Comparison of ENCODE assay signal across 17 cellular contexts in the genomic region with DNA sequence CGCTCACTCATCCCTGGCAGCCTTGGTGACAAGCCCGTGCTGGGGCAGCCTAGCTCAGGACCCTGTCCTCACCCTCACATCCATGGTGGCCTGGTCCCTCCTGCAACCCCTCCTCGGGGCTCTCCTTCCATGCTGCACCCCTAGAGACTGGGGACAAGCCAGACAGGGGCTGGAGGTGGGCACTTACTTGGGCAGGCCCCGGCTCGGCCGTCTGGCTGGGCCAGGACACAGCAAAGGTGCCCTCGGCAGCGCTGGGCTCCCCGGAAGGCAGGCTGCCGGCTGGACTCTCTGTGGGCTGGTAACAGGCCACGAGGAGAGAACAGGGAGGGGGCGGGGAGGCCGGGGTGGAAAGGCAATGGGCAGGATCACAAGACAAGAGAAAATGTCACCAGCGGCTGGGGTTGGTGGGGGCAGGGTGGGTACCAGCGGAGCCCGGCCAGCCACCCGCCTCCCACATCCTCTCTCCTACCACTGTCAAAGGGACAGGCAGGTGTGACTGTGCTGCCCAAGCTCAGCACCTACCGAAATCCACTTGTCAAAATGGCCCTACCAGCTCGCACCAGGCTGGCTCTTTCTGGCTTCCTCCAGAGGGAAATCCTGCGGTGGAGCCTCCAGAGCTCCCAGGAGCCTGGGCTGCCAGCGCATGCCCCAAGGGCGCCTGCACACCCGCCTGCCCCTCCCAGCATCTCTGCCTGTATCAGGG. TPM values are rescaled to one million over a fixed set of nuclear protein-coding genes. Genes with fewer than 3 reads are reported as not detected.
A peak's percentile ranks its signal among the peaks of the same experiment; 100 is the strongest.
DNase-seq lines count a peak whose midpoint lies in the region; ATAC-seq and TF ChIP-seq lines count a peak whose summit lies in the region.
"Had no signal": no experiment of that assay in that cellular context is flagged by ENCODE, and none has a peak within 500 bp of the region (broad histone marks: within the 10 kb centered on the region; RNA-seq: fewer than 3 reads in every experiment).

No MANE protein-coding gene starts in this region.

- DNase-seq in stimulated activated CD4-positive, alpha-beta T cell treated with anti-CD3 and anti-CD28 coated beads, Interleukin-1b, Interleukin-23, amount 100 ng/mL, for 48 hours, result peak; percentile 1
- DNase-seq in stimulated activated CD4-positive, alpha-beta T cell treated with anti-CD3 and anti-CD28 coated beads, Interleukin-12 subunit alpha, Interleukin-12 subunit beta, amount 100 ng/mL, for 4 hours, result no peak
- DNase-seq in chondrocyte (ENCODE audit: low spot score), result peak; percentile 87
- DNase-seq in nucleus accumbens (lab: John Stamatoyannopoulos, UW), result peak in 32 of 56 donors; percentile 22 to 74 (median 56)
- DNase-seq in vagina (ENCODE audit: extremely low spot score in 2 of 2), result no peak
- no peak for DNase-seq in activated gamma-delta T cell treated with Interleukin-2 at 50 U/mL for 16 hours
- DNase-seq in LoVo (ENCODE audit: low spot score), result no peak
- DNase-seq: activated CD4-positive, alpha-beta T cell treated with anti-CD3 and anti-CD28 coated beads for 48 hours; activated effector memory CD4-positive, alpha-beta T cell treated with anti-CD3 and anti-CD28 coated beads, Interleukin-2, amount 50 U/mL, for 16 hours; endodermal cell; foreskin fibroblast; NCI-H1048; NCI-H226; PC-3; stomach had no signal

- no peak overlapping the region for H3K4me3 ChIP-seq in vagina
- H3K4me3 ChIP-seq: stomach had no signal

- ATAC-seq in HG03045 (IDR thresholded peaks at IDR 0.05; ENCODE audit: unreplicated experiment), result no peak

- intact Hi-C loops in vagina (cut with DNase I), result no loop called here

- TF ChIP-seq CTCF in chondrocyte (IDR thresholded peaks at IDR 0.05) (no peak), vagina (IDR thresholded peaks at IDR 0.05) (no peak)

- no peaks in the 10 kb centered on the region for H3K9me3 Mint-ChIP-seq in chondrocyte (ENCODE audit: low read depth)
- H3K9me3 Mint-ChIP-seq: CD4-positive, alpha-beta T cell; endodermal cell had no signal

- no peak for TF ChIP-seq POLR2A in vagina (IDR thresholded peaks at IDR 0.05)

- H3K4me1 ChIP-seq in vagina, result peaks cover 12% of the 10 kb centered on the region

- peak overlapping the region; percentile 42 for H3K27ac ChIP-seq in vagina
- H3K27ac ChIP-seq: stomach had no signal

- peaks cover 2% of the 10 kb centered on the region for H3K4me1 Mint-ChIP-seq in chondrocyte (ENCODE audit: low read depth)
- H3K4me1 Mint-ChIP-seq: endodermal cell had no signal

- H3K36me3 Mint-ChIP-seq in chondrocyte (ENCODE audit: low read depth), result peaks cover 11% of the 10 kb centered on the region

- H3K27ac Mint-ChIP-seq in chondrocyte (ENCODE audit: unreplicated experiment), result no peak overlapping the region
- H3K27ac Mint-ChIP-seq: CD4-positive, alpha-beta T cell had no signal

- H3K4me3 Mint-ChIP-seq in chondrocyte (ENCODE audit: unreplicated experiment), result no peak overlapping the region
- H3K4me3 Mint-ChIP-seq: CD4-positive, alpha-beta T cell; endodermal cell had no signal

- H3K27me3 ChIP-seq in vagina, result no peaks in the 10 kb centered on the region
- H3K27me3 ChIP-seq: stomach had no signal

- H3K36me3 ChIP-seq in vagina, result no peaks in the 10 kb centered on the region

- H3K9me3 ChIP-seq in vagina, result no peaks in the 10 kb centered on the region
- H3K9me3 ChIP-seq: stomach had no signal

- no peaks in the 10 kb centered on the region for H3K27me3 Mint-ChIP-seq in chondrocyte (ENCODE audit: low read depth)
- H3K27me3 Mint-ChIP-seq: CD4-positive, alpha-beta T cell had no signal

RNA-seq across cellular contexts. Expression of a gene that starts 54.7 kb away (rescaled TPM):
- total RNA-seq in chondrocyte (40.0 to 64.0 TPM (median 63.6 TPM) in 3 replicates), vagina (60.9 TPM)

Comparison
In these comparisons a context has a peak if more than half of its experiments do, and no peak if none do; other contexts are left out.
1. DNase-seq: peak in stimulated activated CD4-positive, alpha-beta T cell treated with anti-CD3 and anti-CD28 coated beads, Interleukin-1b, Interleukin-23, amount 100 ng/mL, for 48 hours (single experiment), chondrocyte (single experiment) and nucleus accumbens (32 of 56); none in stimulated activated CD4-positive, alpha-beta T cell treated with anti-CD3 and anti-CD28 coated beads, Interleukin-12 subunit alpha, Interleukin-12 subunit beta, amount 100 ng/mL, for 4 hours (single experiment), vagina (0 of 2), activated gamma-delta T cell treated with Interleukin-2 at 50 U/mL for 16 hours (single experiment) and LoVo (single experiment).